ENCODE assay signal across 1 cellular context in genomic region chr14:77478029-77478428, GRCh38.
TF ChIP-seq lines count a peak whose summit lies in the region.

No MANE protein-coding gene starts in this region.

TF ChIP-seq in H1, 55 proteins besides CTCF, POLR2A, EP300 and RAD21:
- TF ChIP-seq BCL11A (IDR thresholded peaks at IDR 0.05; ENCODE audit: low read depth in 2 of 2, low read length in 2 of 2) (no peak), GABPA (IDR thresholded peaks at IDR 0.05; ENCODE audit: borderline replicate concordance, insufficient read depth, low read length) (no peak), FOSL1 (IDR thresholded peaks at IDR 0.05; ENCODE audit: insufficient read depth, low read depth, low read length) (no peak), RFX5 (IDR thresholded peaks at IDR 0.05; ENCODE audit: borderline replicate concordance, low read depth, low read length) (no peak), BACH1 (IDR thresholded peaks at IDR 0.05; ENCODE audit: low read length) (no peak), GTF2F1 (IDR thresholded peaks at IDR 0.05; ENCODE audit: borderline replicate concordance, low read depth, low read length) (no peak), SIN3A (conservative IDR thresholded peaks at IDR 0.05 in 1 of 2, IDR thresholded peaks at IDR 0.05 in 1 of 2; ENCODE audit: low read depth in 1 of 2, low read length in 2 of 2) (no peak), RNF2 (IDR thresholded peaks at IDR 0.05; ENCODE audit: borderline replicate concordance, low read depth, low read length, missing control alignments, poor library complexity, severe bottlenecking) (no peak), MAX (IDR thresholded peaks at IDR 0.05) (no peak), ASH2L (IDR thresholded peaks at IDR 0.05; ENCODE audit: low read length) (no peak), TBP (IDR thresholded peaks at IDR 0.05; ENCODE audit: low read depth, low read length) (no peak), NRF1 (IDR thresholded peaks at IDR 0.05; ENCODE audit: low read depth, low read length) (no peak), TCF12 (IDR thresholded peaks at IDR 0.05; ENCODE audit: low read depth, low read length) (no peak), JUN (IDR thresholded peaks at IDR 0.05; ENCODE audit: low read depth, low read length) (no peak)
